ENCODE assay signal across 9 cellular contexts in the genomic region with DNA sequence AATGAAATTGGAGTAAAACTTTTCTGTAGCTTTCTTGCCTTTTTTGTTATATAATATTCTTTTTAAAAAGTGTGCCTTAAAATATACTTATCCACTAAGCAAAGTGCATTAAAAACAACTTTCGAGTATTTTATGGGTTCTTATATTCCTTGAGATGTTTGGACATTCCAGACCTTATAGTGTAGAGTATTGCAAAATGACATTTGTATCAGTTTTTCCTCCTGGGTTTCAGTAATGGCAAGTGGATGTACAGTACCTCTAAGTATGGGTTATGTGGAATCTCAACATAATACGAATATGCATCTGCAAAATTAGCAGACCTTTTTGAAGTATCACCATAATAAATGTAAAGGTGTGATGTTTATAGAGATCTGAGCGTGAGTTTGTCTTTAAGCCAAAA. TPM values are rescaled to one million over a fixed set of nuclear protein-coding genes. Genes with fewer than 3 reads are reported as not detected.
DNase-seq lines count a peak whose midpoint lies in the region; ATAC-seq, FAIRE-seq and TF ChIP-seq lines count a peak whose summit lies in the region.
"Had no signal": no experiment of that assay in that cellular context is flagged by ENCODE, and none has a peak within 500 bp of the region (broad histone marks: within the 10 kb centered on the region; RNA-seq: fewer than 3 reads in every experiment).

No MANE protein-coding gene starts in this region.

- peaks cover 75% of the 10 kb centered on the region for H3K36me3 Mint-ChIP-seq in Calu3 (ENCODE audit: insufficient read depth, unreplicated experiment)

- H3K36me3 ChIP-seq in NT2/D1 (ENCODE audit: insufficient read depth, insufficient read length, low read length), result peaks cover 14% of the 10 kb centered on the region
- H3K36me3 ChIP-seq in H1 (ENCODE audit: control insufficient read depth in 2 of 4, insufficient read depth in 4 of 4, low read length in 3 of 4), result no peaks in the 10 kb centered on the region
- H3K36me3 ChIP-seq in osteoblast (ENCODE audit: insufficient read depth, low read length), result no peaks in the 10 kb centered on the region

- H3K27ac Mint-ChIP-seq in Calu3 (ENCODE audit: unreplicated experiment), result peak overlapping the region; percentile 98

- no peak overlapping the region for H2AFZ ChIP-seq in H1 (ENCODE audit: low read length)
- no peak overlapping the region for H2AFZ ChIP-seq in osteoblast (ENCODE audit: low read length)

- no peaks in the 10 kb centered on the region for H3K9me3 ChIP-seq in NT2/D1 (ENCODE audit: insufficient read depth, low read length)
- H3K9me3 ChIP-seq in H1 (ENCODE audit: insufficient read depth in 2 of 2, low read depth in 1 of 2, low read length in 1 of 2), result no peaks in the 10 kb centered on the region
- no peaks in the 10 kb centered on the region for H3K9me3 ChIP-seq in osteoblast (ENCODE audit: low read depth, low read length)

- no peak for FAIRE-seq in H1 (lab: Jason Lieb, UNC)
- FAIRE-seq: GM19239 had no signal

- no peak overlapping the region for H3K14ac ChIP-seq in H1 (ENCODE audit: insufficient read length)

- peaks cover 20 to 67% of the 10 kb centered on the region in 2 experiments for H3K79me2 ChIP-seq in H1 (ENCODE audit: control insufficient read depth in 1 of 2, insufficient read depth in 2 of 2, low read length in 2 of 2)
- peaks cover 78% of the 10 kb centered on the region for H3K79me2 ChIP-seq in osteoblast (ENCODE audit: insufficient read depth, low read length)

- H3K27ac ChIP-seq in H1 (ENCODE audit: low read depth, low read length) (no peak overlapping the region), osteoblast (ENCODE audit: low read depth, low read length) (peak overlapping the region; percentile 97)

- H3K27me3 Mint-ChIP-seq in Calu3 (ENCODE audit: unreplicated experiment), result no peaks in the 10 kb centered on the region

- peaks cover 16 to 21% of the 10 kb centered on the region in 2 experiments for H4K20me1 ChIP-seq in H1 (replicated peaks in 1 of 2; ENCODE audit: control insufficient read depth in 1 of 2, insufficient read depth in 2 of 2, low read length in 2 of 2)
- H4K20me1 ChIP-seq in osteoblast (ENCODE audit: insufficient read depth, low read length), result peaks cover 65% of the 10 kb centered on the region

- intact Hi-C loops in Calu3 (cut with micrococcal nuclease; ENCODE audit: unreplicated experiment), result no loop called here

- H3K4me2 ChIP-seq in H1 (ENCODE audit: insufficient read depth in 1 of 2, low read depth in 2 of 2, low read length in 2 of 2) (peak overlapping the region; percentile 72 to 74), osteoblast (ENCODE audit: insufficient read depth, low read length) (peak overlapping the region; percentile 83)

- no peak overlapping the region for H3K56ac ChIP-seq in H1 (replicated peaks; ENCODE audit: insufficient read length, low read depth, low read length)

- DNase-seq in Calu3 (no peak), NT2/D1 (ENCODE audit: low read depth, low spot score) (no peak), H1 (ENCODE audit: low read depth in 1 of 2, low spot score in 2 of 2) (no peak), osteoblast (ENCODE audit: insufficient read length, low spot score, missing footprints) (no peak), cortex of kidney (lab: John Stamatoyannopoulos, UW) (no peak), NCI-H748 (lab: John Stamatoyannopoulos, UW; ENCODE audit: unreplicated experiment) (no peak), NCI-H345 treated with DMSO at 0.1 percent for 48 hours (lab: John Stamatoyannopoulos, UW; ENCODE audit: unreplicated experiment) (no peak)

- POLR2A ChIA-PET in H1 (lab: Charles Lee; ENCODE audit: partially characterized antibody), result interaction anchor here (1.9 kb wide), 1 partner anchor 12 kb away, joined by 3 read pairs; no protein-coding TSS in a partner anchor

- no peak overlapping the region for H3K4ac ChIP-seq in H1 (replicated peaks; ENCODE audit: insufficient read length, low read depth, low read length)

- peaks cover 41% of the 10 kb centered on the region for H3K4me1 Mint-ChIP-seq in Calu3 (ENCODE audit: low read depth, unreplicated experiment)

- TF ChIP-seq POLR2A in H1 (IDR thresholded peaks at IDR 0.05; ENCODE audit: control extremely low read depth in 1 of 2, low read depth in 2 of 2, low read length in 2 of 2), result no peak

- H3K23ac ChIP-seq in H1 (ENCODE audit: insufficient read length), result no peak overlapping the region

- no peak overlapping the region for H2BK20ac ChIP-seq in H1 (ENCODE audit: low read length)

- H3K79me1 ChIP-seq in H1 (ENCODE audit: low read depth, low read length), result 0 out of 2 replicates have a peak, but pooled peaks cover 3% of the 10 kb centered on the region

- WGBS in H1 (ENCODE audit: extremely low coverage in 1 of 2, insufficient coverage in 1 of 2, insufficient read length in 1 of 2, insufficient replicate concordance in 2 of 2, low coverage in 1 of 2, low lambda C conversion rate in 2 of 2, missing lambda C conversion rate in 1 of 2), 2 experiments, result 41% methylated on average over 3 of the region's 3 CpGs; no CpG with 5 or more reads in 1 of the 2 experiments

- TSS peak; percentile 27 for BruUV-seq in Calu3 (replicated peaks; lab: Mats Ljungman, UMichigan)

- no peak overlapping the region for H4K5ac ChIP-seq in H1 (ENCODE audit: insufficient read length, low read depth, low read length)

- H4K91ac ChIP-seq in H1 (replicated peaks; ENCODE audit: insufficient read length, low read length), result no peak overlapping the region

- H3K18ac ChIP-seq in H1 (ENCODE audit: extremely low read depth, low read length), result no peak overlapping the region

- no peak overlapping the region for H2BK12ac ChIP-seq in H1 (ENCODE audit: low read depth, low read length)

- no peak overlapping the region for H2AK5ac ChIP-seq in H1 (ENCODE audit: low read depth, low read length)

- H3K27me3 ChIP-seq in NT2/D1 (ENCODE audit: insufficient read depth, insufficient read length) (no peaks in the 10 kb centered on the region), H1 (replicated peaks in 1 of 4; ENCODE audit: control insufficient read depth in 3 of 4, extremely low read depth in 1 of 4, insufficient read depth in 3 of 4, low read length in 3 of 4) (no peaks in the 10 kb centered on the region), osteoblast (ENCODE audit: insufficient read depth, low read length) (no peaks in the 10 kb centered on the region)

- no peak for TF ChIP-seq EP300 in H1 (IDR thresholded peaks at IDR 0.05; ENCODE audit: borderline replicate concordance in 1 of 2, low read depth in 2 of 2, low read length in 2 of 2)

- H3K9ac ChIP-seq in NT2/D1 (ENCODE audit: insufficient read length, low read depth) (peak overlapping the region; percentile 65), H1 (replicated peaks in 1 of 4; ENCODE audit: extremely low read depth in 1 of 4, low read depth in 3 of 4, low read length in 3 of 4) (no peak overlapping the region)

- H3K9me3 Mint-ChIP-seq in Calu3 (ENCODE audit: low read depth, unreplicated experiment), result no peaks in the 10 kb centered on the region

- TF ChIP-seq CTCF in Calu3 (IDR thresholded peaks at IDR 0.05; ENCODE audit: unreplicated experiment) (no peak), H1 (IDR thresholded peaks at IDR 0.05; ENCODE audit: control extremely low read depth in 1 of 3, insufficient read depth in 1 of 3, low read depth in 1 of 3, low read length in 3 of 3) (no peak), osteoblast (IDR thresholded peaks at IDR 0.05; ENCODE audit: extremely low read depth, low read depth, low read length) (no peak)

- peak overlapping the region; percentile 87 for H3K4me3 Mint-ChIP-seq in Calu3 (ENCODE audit: low read depth, unreplicated experiment)

- H3K4me1 ChIP-seq in NT2/D1 (ENCODE audit: insufficient read depth, insufficient read length) (no peaks in the 10 kb centered on the region), H1 (replicated peaks in 1 of 4; ENCODE audit: control insufficient read depth in 3 of 4, insufficient read depth in 4 of 4, low read length in 3 of 4) (no peaks in the 10 kb centered on the region; a peak in 4 of 7 replicates), osteoblast (ENCODE audit: insufficient read depth, low read length) (peaks cover 8% of the 10 kb centered on the region)

- TF ChIP-seq RAD21 in H1 (IDR thresholded peaks at IDR 0.05 in 1 of 2, conservative IDR thresholded peaks at IDR 0.05 in 1 of 2; ENCODE audit: low read depth in 2 of 2, low read length in 2 of 2), result no peak

- no peak overlapping the region for H2BK5ac ChIP-seq in H1 (ENCODE audit: low read depth, low read length)

- ATAC-seq in HG02852 (IDR thresholded peaks at IDR 0.05; ENCODE audit: unreplicated experiment), result no peak

- H2BK120ac ChIP-seq in H1 (replicated peaks; ENCODE audit: low read depth, low read length), result no peak overlapping the region

- H3K4me3 ChIP-seq in NT2/D1 (ENCODE audit: insufficient read length, low read depth) (peak overlapping the region; percentile 92), H1 (ENCODE audit: extremely low read depth in 1 of 4, insufficient read depth in 2 of 4, low read depth in 3 of 4, low read length in 4 of 4) (peak overlapping the region in 3 of 4 experiments; percentile 83 to 91 (median 87); a peak in 7 of 8 replicates), osteoblast (ENCODE audit: insufficient read depth, low read length) (peak overlapping the region; percentile 96)

- H2BK15ac ChIP-seq in H1 (ENCODE audit: low read length), result no peak overlapping the region

- H3K23me2 ChIP-seq in H1 (ENCODE audit: low read depth, low read length), result peaks cover 3% of the 10 kb centered on the region

- no peak overlapping the region for H4K8ac ChIP-seq in H1 (ENCODE audit: extremely low read depth, insufficient read depth, low read length)

- CTCF ChIA-PET in Calu3 (lab: Charles Lee) (interaction anchor here (0.5 to 2.1 kb wide), 3 partner anchors 50 to 164 kb away, joined by 3 to 19 read pairs (median 11); no protein-coding TSS in a partner anchor), H1 (lab: Charles Lee; ENCODE audit: partially characterized antibody) (interaction anchor here (0.8 to 2.5 kb wide), 4 partner anchors 67 to 146 kb away, joined by 3 to 8 read pairs (median 3); no protein-coding TSS in a partner anchor)

TF ChIP-seq in H1, 55 proteins besides CTCF, POLR2A, EP300 and RAD21 (continues in another document):
- TF ChIP-seq MAFK (IDR thresholded peaks at IDR 0.05; ENCODE audit: low read depth, low read length), result no peak
- no peak for TF ChIP-seq CREB1 (IDR thresholded peaks at IDR 0.05)
- TF ChIP-seq CHD1 (IDR thresholded peaks at IDR 0.05; ENCODE audit: low read depth, low read length), result no peak
- no peak for TF ChIP-seq CBX8 (IDR thresholded peaks at IDR 0.05; ENCODE audit: borderline replicate concordance, low read depth, low read length)

RNA-seq across cellular contexts. Expression of gene CDK13, which starts 2.7 kb away (rescaled TPM):
- total RNA-seq in Calu3 (2022), result 84.4 and 86.7 TPM in 2 replicates
- 46.4 and 49.5 TPM in 2 replicates for total RNA-seq in H1 (2021; fragmentation: NEBNext Ultra II Directional; extraction: Animal tissue kit (Norgen Biotek cat#: 25700))
- 15.5 and 22.6 TPM in 2 replicates for polyA plus RNA-seq in H1 (2011; rRNA removed)
- polyA plus RNA-seq in H1 (2011; cell fraction: cytosol; rRNA removed), result 22.1 TPM
- polyA plus RNA-seq in H1 (2011; cell fraction: nucleus; rRNA removed), result 26.5 TPM
- 25.5 to 34.9 TPM (median 29.9 TPM) in 4 replicates for polyA plus RNA-seq in H1 (2012, experiment 1 of 2)
- 9.1 TPM for polyA plus RNA-seq in H1 (2012, experiment 2 of 2)
- polyA plus RNA-seq in H1 (2013, experiment 1 of 2), result 27.7 TPM
- polyA plus RNA-seq in H1 (2013, experiment 2 of 2), result 22.8 TPM
- polyA minus RNA-seq in H1 (2011; rRNA and poly(A)+ RNA removed), result 76.6 and 90.8 TPM in 2 replicates
- 27.6 TPM for polyA minus RNA-seq in H1 (2011; cell fraction: cytosol; rRNA and poly(A)+ RNA removed)
- 92.3 TPM for polyA minus RNA-seq in H1 (2011; cell fraction: nucleus; rRNA and poly(A)+ RNA removed)
- total RNA-seq in osteoblast, result 97.2 and 109 TPM in 2 replicates
